In genomic region chr5:1921711-1922110, GRCh38 we compare ENCODE assay signal across 30 cellular contexts. TPM values are rescaled to one million over a fixed set of nuclear protein-coding genes. Genes with fewer than 3 reads are reported as not detected.
"Had no signal": no experiment of that assay in that cellular context is flagged by ENCODE, and none has a peak within 500 bp of the region (broad histone marks: within the 10 kb centered on the region; RNA-seq: fewer than 3 reads in every experiment).

No MANE protein-coding gene starts in this region.

- FAIRE-seq: colon, endometrium, islet of Langerhans, kidney had no signal

- H3K4me3 ChIP-seq: esophagus squamous epithelium, gastrocnemius medialis, heart right ventricle, lower lobe of right lung had no signal

- DNase-seq: cortex of kidney; effector CD8-positive, alpha-beta T cell; effector memory CD8-positive, alpha-beta T cell; endodermal cell; erythroblast; esophagus squamous epithelium; foreskin fibroblast; foreskin melanocyte; gastrocnemius medialis; glutamatergic neuron; heart right ventricle; hippocampal formation; kidney; kidney glomerular epithelial cell; left colon; left ventricle myocardium superior; lower lobe of right lung; mesenchymal stem cell; midbrain had no signal

- H3K27ac ChIP-seq: epithelial cell of prostate, esophagus squamous epithelium, gastrocnemius medialis, heart right ventricle, lower lobe of right lung had no signal

- H3K4me1 ChIP-seq: gastrocnemius medialis, heart right ventricle, lower lobe of right lung had no signal

- H3K36me3 ChIP-seq: esophagus squamous epithelium, gastrocnemius medialis, heart right ventricle, lower lobe of right lung had no signal

- H3K9me3 ChIP-seq: esophagus squamous epithelium, gastrocnemius medialis, heart right ventricle, lower lobe of right lung had no signal

- ATAC-seq: effector memory CD8-positive, alpha-beta T cell; esophagus mucosa; gastrocnemius medialis; heart right ventricle; left colon; left lobe of liver; left ventricle myocardium superior; lower lobe of right lung had no signal

RNA-seq across cellular contexts. Expression of gene IRX4, which starts 39.0 kb away (rescaled TPM):
- total RNA-seq: dermis microvascular lymphatic vessel endothelial cell, glomerular endothelial cell, kidney, left colon, left lobe of liver, lower lobe of right lung, lung microvascular endothelial cell, mononuclear cell, mucosa of gallbladder had no signal
